In the genomic region with DNA sequence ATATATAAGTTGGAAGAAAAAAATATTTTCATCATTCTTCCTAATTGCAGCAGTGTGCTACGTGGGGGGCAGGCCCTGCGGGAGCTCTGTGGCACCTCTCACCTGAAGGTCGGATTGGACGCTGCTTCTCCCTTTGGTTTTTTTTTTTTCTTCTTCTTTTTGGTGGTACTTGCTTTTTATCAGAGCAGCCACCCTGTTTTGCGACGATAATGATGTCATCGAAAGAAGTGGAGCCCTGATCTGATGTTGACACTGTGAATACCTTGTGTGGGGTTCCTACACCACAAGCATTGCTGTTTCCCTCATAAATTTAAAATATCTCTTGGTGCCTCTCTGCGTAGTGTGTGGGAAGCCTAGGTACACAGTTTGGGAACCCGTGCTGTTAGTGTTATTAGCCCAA, we compare ENCODE assay signal across 18 cellular contexts. TPM values are rescaled to one million over a fixed set of nuclear protein-coding genes. Genes with fewer than 3 reads are reported as not detected.
DNase-seq lines count a peak whose midpoint lies in the region; ATAC-seq, FAIRE-seq and TF ChIP-seq lines count a peak whose summit lies in the region.
"Had no signal": no experiment of that assay in that cellular context is flagged by ENCODE, and none has a peak within 500 bp of the region (broad histone marks: within the 10 kb centered on the region; RNA-seq: fewer than 3 reads in every experiment).

No MANE protein-coding gene starts in this region.

- no peak for FAIRE-seq in astrocyte (lab: Jason Lieb, UNC)

- no peaks in the 10 kb centered on the region; the same call in 1 of the 2 replicates for H3K36me3 ChIP-seq in Panc1 (ENCODE audit: control insufficient read depth, insufficient read depth, low read length)
- H3K36me3 ChIP-seq in astrocyte (ENCODE audit: insufficient read depth, low read length): no peaks in the 10 kb centered on the region
- no peaks in the 10 kb centered on the region for H3K36me3 ChIP-seq in neural progenitor cell
- H3K36me3 ChIP-seq: left lung had no signal

- H3F3A ChIP-seq in neural progenitor cell (ENCODE audit: low read depth): peaks cover 6% of the 10 kb centered on the region

- TF ChIP-seq CTCF in Panc1 (IDR thresholded peaks at IDR 0.05) (no peak), astrocyte (IDR thresholded peaks at IDR 0.05; ENCODE audit: insufficient read depth, low read depth, low read length) (no peak), neural progenitor cell (IDR thresholded peaks at IDR 0.05) (no peak)

- POLR2A ChIA-PET in Panc1 (lab: Charles Lee): no interaction called here

- H2AFZ ChIP-seq in astrocyte (ENCODE audit: low read depth, low read length) (no peak overlapping the region), neural progenitor cell (replicated peaks) (no peak overlapping the region)

- TSS peak; percentile 17 for BruUV-seq in Panc1 (replicated peaks; lab: Mats Ljungman, UMichigan)

- H3K79me2 ChIP-seq in astrocyte (ENCODE audit: insufficient read depth, low read length) (peaks cover 99% of the 10 kb centered on the region), neural progenitor cell (ENCODE audit: low read depth) (peaks cover 99% of the 10 kb centered on the region)

- no peak for ATAC-seq in activated CD8-positive, alpha-beta memory T cell treated with anti-CD3 and anti-CD28 coated beads, Interleukin-2, amount 10 ng/mL, durations not matched to agents 7 days and 5 days
- ATAC-seq in Panc1: no peak
- ATAC-seq: left lung, right cardiac atrium, Right ventricle myocardium inferior had no signal

- intact Hi-C loops in Panc1 (cut with micrococcal nuclease; ENCODE audit: unreplicated experiment): no loop called here

- H3K36me3 Mint-ChIP-seq in activated CD8-positive, alpha-beta memory T cell treated with anti-CD3 and anti-CD28 coated beads, Interleukin-2, amount 10 ng/mL, durations not matched to agents 7 days and 5 days: peaks cover 14% of the 10 kb centered on the region
- H3K36me3 Mint-ChIP-seq in astrocyte (ENCODE audit: low read depth, unreplicated experiment) (peaks cover 3% of the 10 kb centered on the region), neural progenitor cell (no peaks in the 10 kb centered on the region)

- peaks cover 14% of the 10 kb centered on the region for H3K4me1 ChIP-seq in Panc1 (ENCODE audit: control insufficient read depth, insufficient read depth, low read length)
- peaks cover 8% of the 10 kb centered on the region for H3K4me1 ChIP-seq in astrocyte (ENCODE audit: insufficient read depth, low read length)
- H3K4me1 ChIP-seq in neural progenitor cell: peaks cover 19% of the 10 kb centered on the region

- H3K9me3 Mint-ChIP-seq in activated CD8-positive, alpha-beta memory T cell treated with anti-CD3 and anti-CD28 coated beads, Interleukin-2, amount 10 ng/mL, durations not matched to agents 7 days and 5 days (ENCODE audit: low read depth): no peaks in the 10 kb centered on the region
- H3K9me3 Mint-ChIP-seq in astrocyte (ENCODE audit: unreplicated experiment) (no peaks in the 10 kb centered on the region), neural progenitor cell (no peaks in the 10 kb centered on the region)

- no peaks in the 10 kb centered on the region for H3K27me3 Mint-ChIP-seq in activated CD8-positive, alpha-beta memory T cell treated with anti-CD3 and anti-CD28 coated beads, Interleukin-2, amount 10 ng/mL, durations not matched to agents 7 days and 5 days
- H3K27me3 Mint-ChIP-seq in astrocyte (ENCODE audit: low read depth, unreplicated experiment) (no peaks in the 10 kb centered on the region), neural progenitor cell (ENCODE audit: insufficient read depth, low read depth) (peaks cover 4% of the 10 kb centered on the region)

- H3K4me3 ChIP-seq in Panc1 (ENCODE audit: low read depth in 2 of 2, low read length in 2 of 2): no peak overlapping the region
- no peak overlapping the region for H3K4me3 ChIP-seq in astrocyte (ENCODE audit: insufficient read depth, low read depth, low read length)
- no peak overlapping the region for H3K4me3 ChIP-seq in neural progenitor cell
- H3K4me3 ChIP-seq: left lung had no signal

- no peaks in the 10 kb centered on the region for H3K9me3 ChIP-seq in Panc1 (ENCODE audit: control insufficient read depth, insufficient read depth, low read depth, low read length)
- H3K9me3 ChIP-seq in astrocyte (ENCODE audit: insufficient read depth, low read depth, low read length): no peaks in the 10 kb centered on the region
- no peaks in the 10 kb centered on the region for H3K9me3 ChIP-seq in neural progenitor cell (ENCODE audit: low read depth)
- H3K9me3 ChIP-seq: left lung had no signal

- CTCF ChIA-PET in activated CD8-positive, alpha-beta memory T cell treated with anti-CD3 and anti-CD28 coated beads, Interleukin-2, amount 10 ng/mL, durations not matched to agents 7 days and 5 days (lab: Charles Lee): interaction anchor here (1.0 to 1.3 kb wide), 2 partner anchors 67 to 776 kb away, joined by 3 to 6 read pairs; no protein-coding TSS in a partner anchor
- CTCF ChIA-PET in Panc1 (lab: Charles Lee): no interaction called here

- no peak overlapping the region for H3K4me3 Mint-ChIP-seq in activated CD8-positive, alpha-beta memory T cell treated with anti-CD3 and anti-CD28 coated beads, Interleukin-2, amount 10 ng/mL, durations not matched to agents 7 days and 5 days
- H3K4me3 Mint-ChIP-seq in astrocyte (ENCODE audit: unreplicated experiment): peak overlapping the region; percentile 45
- no peak overlapping the region for H3K4me3 Mint-ChIP-seq in neural progenitor cell

- H3K27ac ChIP-seq in Panc1 (ENCODE audit: low read length): no peak overlapping the region
- H3K27ac ChIP-seq in astrocyte (ENCODE audit: low read depth, low read length): no peak overlapping the region
- H3K27ac ChIP-seq in neural progenitor cell: no peak overlapping the region
- H3K27ac ChIP-seq: left lung had no signal

- H3K9ac ChIP-seq in astrocyte (ENCODE audit: low read length) (no peak overlapping the region), neural progenitor cell (no peak overlapping the region)

- H3K27ac Mint-ChIP-seq in activated CD8-positive, alpha-beta memory T cell treated with anti-CD3 and anti-CD28 coated beads, Interleukin-2, amount 10 ng/mL, durations not matched to agents 7 days and 5 days: peak overlapping the region; percentile 46
- H3K27ac Mint-ChIP-seq in astrocyte (ENCODE audit: unreplicated experiment): no peak overlapping the region
- H3K27ac Mint-ChIP-seq in neural progenitor cell: peak overlapping the region; percentile 23

- H4K20me1 ChIP-seq in astrocyte (ENCODE audit: insufficient read depth, low read length) (peaks cover 88% of the 10 kb centered on the region), neural progenitor cell (ENCODE audit: low read depth) (peaks cover 75% of the 10 kb centered on the region)

- H3K4me2 ChIP-seq in astrocyte (ENCODE audit: low read length) (no peak overlapping the region), neural progenitor cell (no peak overlapping the region)

- H3K27me3 ChIP-seq in Panc1 (ENCODE audit: control insufficient read depth, insufficient read depth, low read length) (no peaks in the 10 kb centered on the region), astrocyte (ENCODE audit: insufficient read depth, low read length) (no peaks in the 10 kb centered on the region), neural progenitor cell (no peaks in the 10 kb centered on the region)
- H3K27me3 ChIP-seq: left lung had no signal

- in situ Hi-C loops in Panc1 (cut with HindIII; ENCODE audit: low pct_unique_long_range_greater_than_20kb, low sequenced_read_pairs): no loop called here

- H3K4me1 Mint-ChIP-seq in activated CD8-positive, alpha-beta memory T cell treated with anti-CD3 and anti-CD28 coated beads, Interleukin-2, amount 10 ng/mL, durations not matched to agents 7 days and 5 days: peaks cover 78% of the 10 kb centered on the region
- peaks cover 38% of the 10 kb centered on the region for H3K4me1 Mint-ChIP-seq in astrocyte (ENCODE audit: low read depth, unreplicated experiment)
- H3K4me1 Mint-ChIP-seq in neural progenitor cell: peaks cover 30% of the 10 kb centered on the region

- DNase-seq in activated CD8-positive, alpha-beta memory T cell treated with anti-CD3 and anti-CD28 coated beads, Interleukin-2, amount 10 ng/mL, durations not matched to agents 7 days and 5 days: no peak
- no peak for DNase-seq in activated CD8-positive, alpha-beta memory T cell treated with anti-CD3 and anti-CD28 coated beads, Interleukin-2, amount 50 U/mL, for 4 hours
- DNase-seq in Panc1 (ENCODE audit: low read depth, low spot score) (no peak), astrocyte (ENCODE audit: low read depth) (no peak), neural progenitor cell (ENCODE audit: low spot score) (no peak), NCI-H187 treated with DMSO at 0.1 percent for 48 hours (lab: John Stamatoyannopoulos, UW) (no peak), ureter (ENCODE audit: low spot score) (no peak)
- DNase-seq in stimulated activated CD4-positive, alpha-beta T cell treated with anti-CD3 and anti-CD28 coated beads, Interleukin-4, amount 100 ng/mL, for 1 hour: no peak
- DNase-seq: activated CD4-positive, alpha-beta T cell treated with anti-CD3 and anti-CD28 coated beads for 48 hours; activated T-cell treated with anti-CD3 and anti-CD28 coated beads, Interleukin-2, amount 50 U/mL, for 48 hours; amygdala; central memory CD4-positive, alpha-beta T cell; effector CD4-positive, alpha-beta T cell; left lung; NCI-H187; NCI-H446; right cardiac atrium had no signal

RNA-seq across cellular contexts. Expression of gene TRAPPC10, which starts 5.5 kb away (rescaled TPM):
- total RNA-seq in activated CD8-positive, alpha-beta memory T cell treated with anti-CD3 and anti-CD28 coated beads, Interleukin-2, amount 10 ng/mL, durations not matched to agents 7 days and 5 days: 10 to 100 TPM; 71.5 to 71.7 TPM
- total RNA-seq in Panc1 (2021; ENCODE audit: unreplicated experiment) (34.5 TPM), astrocyte (42.3 and 45.7 TPM in 2 replicates), neural progenitor cell (ENCODE audit: low replicate concordance) (19.8 and 23.2 TPM in 2 replicates), ureter (48.3 TPM)
- 18.0 TPM for polyA plus RNA-seq in Panc1 (2012; ENCODE audit: insufficient read length)
